1 cellular context compared by ENCODE assay signal in genomic region chr3:139522421-139522820, GRCh38.
TF ChIP-seq lines count a peak whose summit lies in the region.

No MANE protein-coding gene starts in this region.

TF ChIP-seq in IMR-90, 13 proteins besides CTCF, POLR2A, EP300 and RAD21 (continued from another document):
- TF ChIP-seq MXI1 (IDR thresholded peaks at IDR 0.05; ENCODE audit: borderline replicate concordance, low read depth, low read length) (no peak), CHD1 (IDR thresholded peaks at IDR 0.05; ENCODE audit: low read depth, low read length) (no peak)
- TF ChIP-seq, protein P1, sequence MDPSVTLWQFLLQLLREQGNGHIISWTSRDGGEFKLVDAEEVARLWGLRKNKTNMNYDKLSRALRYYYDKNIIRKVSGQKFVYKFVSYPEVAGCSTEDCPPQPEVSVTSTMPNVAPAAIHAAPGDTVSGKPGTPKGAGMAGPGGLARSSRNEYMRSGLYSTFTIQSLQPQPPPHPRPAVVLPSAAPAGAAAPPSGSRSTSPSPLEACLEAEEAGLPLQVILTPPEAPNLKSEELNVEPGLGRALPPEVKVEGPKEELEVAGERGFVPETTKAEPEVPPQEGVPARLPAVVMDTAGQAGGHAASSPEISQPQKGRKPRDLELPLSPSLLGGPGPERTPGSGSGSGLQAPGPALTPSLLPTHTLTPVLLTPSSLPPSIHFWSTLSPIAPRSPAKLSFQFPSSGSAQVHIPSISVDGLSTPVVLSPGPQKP (IDR thresholded peaks at IDR 0.05; ENCODE audit: borderline replicate concordance, low read depth, low read length): no peak
TF ChIP-seq in IMR-90: peak in this region for 0.
